29 cellular contexts compared by ENCODE assay signal in the genomic region with DNA sequence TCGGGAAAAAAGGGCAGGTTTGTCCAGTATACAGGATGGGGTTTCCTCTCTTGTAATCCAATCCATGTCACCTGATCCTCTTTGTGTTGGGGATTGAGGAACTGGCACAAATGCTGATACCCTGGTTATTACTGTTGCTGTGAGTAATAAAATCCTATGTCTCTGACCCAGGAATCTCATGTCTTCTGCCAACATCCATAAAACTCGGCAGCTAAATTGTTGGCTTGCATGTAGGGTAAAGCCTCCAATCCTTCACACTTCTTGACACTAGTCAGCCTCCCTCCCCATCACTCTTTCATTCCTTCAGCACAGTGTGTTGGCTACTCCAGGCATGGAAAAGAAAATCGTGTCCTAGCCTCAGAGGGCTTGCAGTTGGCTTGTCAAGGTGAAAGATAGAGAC.
"Had no signal": no experiment of that assay in that cellular context is flagged by ENCODE, and none has a peak within 500 bp of the region (broad histone marks: within the 10 kb centered on the region; RNA-seq: fewer than 3 reads in every experiment).

No MANE protein-coding gene starts in this region.

- H3K4me1 ChIP-seq: adrenal gland, body of pancreas, esophagus muscularis mucosa, foreskin keratinocyte, gastroesophageal sphincter, heart right ventricle had no signal

- H3K27ac ChIP-seq: adrenal gland, body of pancreas, esophagus muscularis mucosa, foreskin keratinocyte, gastroesophageal sphincter, heart right ventricle, hepatocyte had no signal

- H3K36me3 ChIP-seq: adrenal gland, esophagus muscularis mucosa, gastroesophageal sphincter, heart right ventricle had no signal

- H3K9me3 ChIP-seq: adrenal gland, body of pancreas had no signal

- DNase-seq: activated CD4-positive, alpha-beta memory T cell treated with anti-CD3 and anti-CD28 coated beads for 36 hours; activated CD4-positive, alpha-beta T cell treated with anti-CD3 and anti-CD28 coated beads for 36 hours; activated CD4-positive, alpha-beta T cell treated with anti-CD3 and anti-CD28 coated beads, Interleukin-2, amount 10 ng/mL, durations not matched to agents 24 days and 14 days; activated CD4-positive, CD25-positive, alpha-beta regulatory T cell; activated CD4-positive, CD25-positive, alpha-beta regulatory T cell treated with anti-CD3 and anti-CD28 coated beads, Interleukin-2, amount 50 U/mL, for 72 hours; activated CD8-positive, alpha-beta memory T cell treated with anti-CD3 and anti-CD28 coated beads, Interleukin-2, amount 10 ng/mL, durations not matched to agents 7 days and 5 days; activated CD8-positive, alpha-beta memory T cell treated with anti-CD3 and anti-CD28 coated beads, Interleukin-2, amount 50 U/mL, for 4 hours; activated CD8-positive, alpha-beta T cell treated with anti-CD3 and anti-CD28 coated beads, Interleukin-2, amount 10 ng/mL, durations not matched to agents 7 days and 5 days; activated effector memory CD4-positive, alpha-beta T cell treated with anti-CD3 and anti-CD28 coated beads, Interleukin-2, amount 50 U/mL, for 16 hours; activated naive CD4-positive, alpha-beta T cell treated with anti-CD3 and anti-CD28 coated beads for 36 hours; activated naive CD8-positive, alpha-beta T cell treated with anti-CD3 and anti-CD28 coated beads for 36 hours; activated naive CD8-positive, alpha-beta T cell treated with anti-CD3 and anti-CD28 coated beads, Interleukin-2, amount 50 U/mL, for 24 hours; activated T-cell treated with anti-CD3 and anti-CD28 coated beads, Interleukin-2, amount 50 U/mL, for 1 hour; activated T-cell treated with anti-CD3 and anti-CD28 coated beads, Interleukin-2, amount 50 U/mL, for 48 hours; adrenal gland; amygdala; aorta; body of pancreas; caudate nucleus; cortex of kidney; dermis blood vessel endothelial cell; effector CD4-positive, alpha-beta T cell; effector memory CD8-positive, alpha-beta T cell; erythroblast; foreskin keratinocyte; heart right ventricle had no signal

- H3K4me3 ChIP-seq: adrenal gland, body of pancreas, esophagus muscularis mucosa, gastroesophageal sphincter, heart right ventricle, hepatocyte had no signal
